Comparison of ENCODE assay signal across 13 cellular contexts in genomic region chr16:19809121-19809635, GRCh38.
A peak's percentile ranks its signal among the peaks of the same experiment; 100 is the strongest.
DNase-seq lines count a peak whose midpoint lies in the region; ATAC-seq, FAIRE-seq and TF ChIP-seq lines count a peak whose summit lies in the region.
"Had no signal": no experiment of that assay in that cellular context is flagged by ENCODE, and none has a peak within 500 bp of the region (broad histone marks: within the 10 kb centered on the region; RNA-seq: fewer than 3 reads in every experiment).

No MANE protein-coding gene starts in this region.

- no peak overlapping the region for H3K27ac ChIP-seq in SJCRH30
- peak overlapping the region in 1 of 2 donors; percentile 18 for H3K27ac ChIP-seq in small intestine (ENCODE audit: low read depth in 1 of 2, low read length in 1 of 2)
- H3K27ac ChIP-seq in osteoblast (ENCODE audit: low read depth, low read length) = no peak overlapping the region

- H2AFZ ChIP-seq in osteoblast (ENCODE audit: low read length) = no peak overlapping the region

- no peak for TF ChIP-seq CTCF in osteoblast (IDR thresholded peaks at IDR 0.05; ENCODE audit: extremely low read depth, low read depth, low read length)

- DNase-seq in activated CD8-positive, alpha-beta memory T cell treated with anti-CD3 and anti-CD28 coated beads, Interleukin-2, amount 10 ng/mL, durations not matched to agents 7 days and 5 days = no peak
- DNase-seq in activated CD8-positive, alpha-beta memory T cell treated with anti-CD3 and anti-CD28 coated beads, Interleukin-2, amount 50 U/mL, for 4 hours = no peak
- DNase-seq in SJCRH30 (peak; percentile 15 to 22), left ventricle myocardium superior (peak; percentile 42), small intestine (peak; percentile 72), osteoblast (ENCODE audit: insufficient read length, low spot score, missing footprints) (no peak)
- DNase-seq in activated CD4-positive, alpha-beta T cell treated with anti-CD3 and anti-CD28 coated beads for 1 hour = no peak
- DNase-seq: activated T-cell treated with anti-CD3 and anti-CD28 coated beads for 4 hours; naive thymus-derived CD8-positive, alpha-beta T cell; NCI-H446 treated with DMSO at 0.1 percent for 48 hours had no signal

- FAIRE-seq in small intestine (lab: Jason Lieb, UNC) = no peak

- H4K20me1 ChIP-seq in osteoblast (ENCODE audit: insufficient read depth, low read length) = no peaks in the 10 kb centered on the region

- peaks cover 10% of the 10 kb centered on the region for H3K9me3 Mint-ChIP-seq in activated CD8-positive, alpha-beta memory T cell treated with anti-CD3 and anti-CD28 coated beads, Interleukin-2, amount 10 ng/mL, durations not matched to agents 7 days and 5 days (ENCODE audit: low read depth)

- H3K4me3 Mint-ChIP-seq in activated CD8-positive, alpha-beta memory T cell treated with anti-CD3 and anti-CD28 coated beads, Interleukin-2, amount 10 ng/mL, durations not matched to agents 7 days and 5 days = no peak overlapping the region
- H3K4me3 Mint-ChIP-seq: naive thymus-derived CD8-positive, alpha-beta T cell; T-helper 1 cell treated with Interleukin-12 subunit alpha and Interleukin-12 subunit beta and Interleukin-4 antibody, amounts not matched to agents 30 μg/mL and 1 μg/mL, for 36 hours had no signal

- H3K36me3 ChIP-seq in SJCRH30 (no peaks in the 10 kb centered on the region), small intestine (ENCODE audit: control insufficient read depth in 2 of 2, insufficient read depth in 2 of 2, low read length in 2 of 2) (no peaks in the 10 kb centered on the region), osteoblast (ENCODE audit: insufficient read depth, low read length) (no peaks in the 10 kb centered on the region)
- H3K36me3 ChIP-seq: tibial artery had no signal

- no peak overlapping the region for H3K4me3 ChIP-seq in SJCRH30
- no peak overlapping the region for H3K4me3 ChIP-seq in small intestine (ENCODE audit: low read depth in 1 of 2, low read length in 2 of 2)
- H3K4me3 ChIP-seq in osteoblast (ENCODE audit: insufficient read depth, low read length) = no peak overlapping the region
- H3K4me3 ChIP-seq: tibial artery had no signal

- 17 to 61% (median 19%) methylated on average over 4 of the region's 4 CpGs for WGBS in small intestine, 3 donors

- peaks cover 33% of the 10 kb centered on the region for H3K4me1 Mint-ChIP-seq in activated CD8-positive, alpha-beta memory T cell treated with anti-CD3 and anti-CD28 coated beads, Interleukin-2, amount 10 ng/mL, durations not matched to agents 7 days and 5 days

- no peaks in the 10 kb centered on the region for H3K79me2 ChIP-seq in osteoblast (ENCODE audit: insufficient read depth, low read length)

- peaks cover 18% of the 10 kb centered on the region for H3K4me1 ChIP-seq in SJCRH30
- H3K4me1 ChIP-seq in small intestine (ENCODE audit: control insufficient read depth in 2 of 2, insufficient read depth in 1 of 2, low read depth in 1 of 2, low read length in 1 of 2) = peaks cover 0 to 3% of the 10 kb centered on the region in 2 donors
- H3K4me1 ChIP-seq in osteoblast (ENCODE audit: insufficient read depth, low read length) = peaks cover 8% of the 10 kb centered on the region

- H3K36me3 Mint-ChIP-seq in activated CD8-positive, alpha-beta memory T cell treated with anti-CD3 and anti-CD28 coated beads, Interleukin-2, amount 10 ng/mL, durations not matched to agents 7 days and 5 days = peaks cover 20% of the 10 kb centered on the region

- no peak overlapping the region for H3K4me2 ChIP-seq in osteoblast (ENCODE audit: insufficient read depth, low read length)

- H3K27me3 ChIP-seq in SJCRH30 (no peaks in the 10 kb centered on the region), small intestine (ENCODE audit: control insufficient read depth in 2 of 2, insufficient read depth in 2 of 2, low read length in 2 of 2) (no peaks in the 10 kb centered on the region), osteoblast (ENCODE audit: insufficient read depth, low read length) (no peaks in the 10 kb centered on the region)
- H3K27me3 ChIP-seq: tibial artery had no signal

- H3K27me3 Mint-ChIP-seq in activated CD8-positive, alpha-beta memory T cell treated with anti-CD3 and anti-CD28 coated beads, Interleukin-2, amount 10 ng/mL, durations not matched to agents 7 days and 5 days = no peaks in the 10 kb centered on the region

- H3K27ac Mint-ChIP-seq in activated CD8-positive, alpha-beta memory T cell treated with anti-CD3 and anti-CD28 coated beads, Interleukin-2, amount 10 ng/mL, durations not matched to agents 7 days and 5 days = peak overlapping the region; percentile 28
- H3K27ac Mint-ChIP-seq: T-helper 1 cell treated with Interleukin-12 subunit alpha and Interleukin-12 subunit beta and Interleukin-4 antibody, amounts not matched to agents 30 μg/mL and 1 μg/mL, for 36 hours had no signal

- peak; percentile 23 for ATAC-seq in activated CD8-positive, alpha-beta memory T cell treated with anti-CD3 and anti-CD28 coated beads, Interleukin-2, amount 10 ng/mL, durations not matched to agents 7 days and 5 days
- peak; percentile 59 for ATAC-seq in left ventricle myocardium superior
- ATAC-seq in GM21447 (IDR thresholded peaks at IDR 0.05; ENCODE audit: unreplicated experiment) = no peak
- ATAC-seq: naive thymus-derived CD8-positive, alpha-beta T cell had no signal

- intact Hi-C loops in left ventricle myocardium superior (cut with micrococcal nuclease) = no loop called here

- CTCF ChIA-PET in activated CD8-positive, alpha-beta memory T cell treated with anti-CD3 and anti-CD28 coated beads, Interleukin-2, amount 10 ng/mL, durations not matched to agents 7 days and 5 days (lab: Charles Lee) = interaction anchor here (1.0 kb wide), 1 partner anchor 208 kb away, joined by 3 read pairs; no protein-coding TSS in a partner anchor

- H3K9me3 ChIP-seq in SJCRH30 (replicated peaks) (peaks cover 7% of the 10 kb centered on the region), small intestine (ENCODE audit: control insufficient read depth, low read depth) (no peaks in the 10 kb centered on the region), osteoblast (ENCODE audit: low read depth, low read length) (no peaks in the 10 kb centered on the region)
- H3K9me3 ChIP-seq: tibial artery had no signal

Comparison
In these comparisons a context has a peak if more than half of its experiments do, and no peak if none do; other contexts are left out.
1. DNase-seq: peak in SJCRH30 (2 of 2), left ventricle myocardium superior (single experiment) and small intestine (single experiment); none in activated CD8-positive, alpha-beta memory T cell treated with anti-CD3 and anti-CD28 coated beads, Interleukin-2, amount 10 ng/mL, durations not matched to agents 7 days and 5 days (single experiment), activated CD8-positive, alpha-beta memory T cell treated with anti-CD3 and anti-CD28 coated beads, Interleukin-2, amount 50 U/mL, for 4 hours (single experiment), activated CD4-positive, alpha-beta T cell treated with anti-CD3 and anti-CD28 coated beads for 1 hour (single experiment) and osteoblast (single experiment).